In genomic region chr1:29248409-29248808, GRCh38 we compare ENCODE assay signal across 18 cellular contexts.
"Had no signal": no experiment of that assay in that cellular context is flagged by ENCODE, and none has a peak within 500 bp of the region (broad histone marks: within the 10 kb centered on the region; RNA-seq: fewer than 3 reads in every experiment).

No MANE protein-coding gene starts in this region.

- H3K4me1 ChIP-seq: esophagus muscularis mucosa, sigmoid colon, tibial nerve had no signal

- H3K9me3 ChIP-seq: body of pancreas, esophagus muscularis mucosa, sigmoid colon, tibial nerve had no signal

- H3K36me3 Mint-ChIP-seq: activated naive CD8-positive, alpha-beta T cell had no signal

- H3K4me3 Mint-ChIP-seq: activated B cell treated with CpG ODN at 0.5 μM for 24 hours; activated CD4-positive, alpha-beta T cell treated with anti-CD3 and anti-CD28 coated beads, Interleukin-2, amount 10 ng/mL, durations not matched to agents 24 days and 14 days; activated naive CD8-positive, alpha-beta T cell; activated T-cell treated with anti-CD3 and anti-CD28 coated beads, Interleukin-2, amount 50 U/mL, for 72 hours; central memory CD8-positive, alpha-beta T cell; T-helper 1 cell treated with Interleukin-12 subunit alpha and Interleukin-12 subunit beta and Interleukin-4 antibody, amounts not matched to agents 30 μg/mL and 1 μg/mL, for 36 hours had no signal

- ATAC-seq: activated T-cell treated with anti-CD3 and anti-CD28 coated beads, Interleukin-2, amount 50 U/mL, for 72 hours; body of pancreas; left ventricle myocardium superior had no signal

- H3K27ac ChIP-seq: body of pancreas, coronary artery, esophagus muscularis mucosa, hepatocyte, sigmoid colon, tibial nerve had no signal

- H3K4me1 Mint-ChIP-seq: activated B cell treated with CpG ODN at 0.5 μM for 24 hours; activated CD4-positive, alpha-beta T cell treated with anti-CD3 and anti-CD28 coated beads, Interleukin-2, amount 10 ng/mL, durations not matched to agents 24 days and 14 days; central memory CD8-positive, alpha-beta T cell had no signal

- H3K4me2 ChIP-seq: hepatocyte had no signal

- H3K27me3 ChIP-seq: body of pancreas, esophagus muscularis mucosa, hepatocyte, sigmoid colon, tibial nerve had no signal

- H3K36me3 ChIP-seq: esophagus muscularis mucosa, sigmoid colon, tibial nerve had no signal

- DNase-seq: activated B cell treated with CpG ODN at 0.5 μM for 24 hours; activated CD4-positive, alpha-beta T cell treated with anti-CD3 and anti-CD28 coated beads, Interleukin-2, amount 10 ng/mL, durations not matched to agents 24 days and 14 days; activated CD8-positive, alpha-beta memory T cell treated with anti-CD3 and anti-CD28 coated beads, Interleukin-2, amount 50 U/mL, for 48 hours; activated gamma-delta T cell treated with Interleukin-2 at 50 U/mL for 16 hours; activated T-cell treated with anti-CD3 and anti-CD28 coated beads, Interleukin-2, amount 50 U/mL, for 72 hours; amniotic stem cell; body of pancreas; left ventricle myocardium superior; sigmoid colon; stimulated activated CD4-positive, alpha-beta T cell treated with anti-CD3 and anti-CD28 coated beads, Interleukin-2, amount 100 ng/mL, for 48 hours; stimulated activated naive CD4-positive, alpha-beta T cell had no signal

- H3K27ac Mint-ChIP-seq: activated B cell treated with CpG ODN at 0.5 μM for 24 hours; activated CD4-positive, alpha-beta T cell treated with anti-CD3 and anti-CD28 coated beads, Interleukin-2, amount 10 ng/mL, durations not matched to agents 24 days and 14 days; activated naive CD8-positive, alpha-beta T cell; activated T-cell treated with anti-CD3 and anti-CD28 coated beads, Interleukin-2, amount 50 U/mL, for 72 hours; T-helper 1 cell treated with Interleukin-12 subunit alpha and Interleukin-12 subunit beta and Interleukin-4 antibody, amounts not matched to agents 30 μg/mL and 1 μg/mL, for 36 hours had no signal

- H2AFZ ChIP-seq: hepatocyte had no signal

- H3K4me3 ChIP-seq: body of pancreas, coronary artery, esophagus muscularis mucosa, hepatocyte, sigmoid colon, tibial nerve had no signal

- H3K9me3 Mint-ChIP-seq: activated B cell treated with CpG ODN at 0.5 μM for 24 hours; activated CD4-positive, alpha-beta T cell treated with anti-CD3 and anti-CD28 coated beads, Interleukin-2, amount 10 ng/mL, durations not matched to agents 24 days and 14 days; activated T-cell treated with anti-CD3 and anti-CD28 coated beads, Interleukin-2, amount 50 U/mL, for 72 hours; central memory CD8-positive, alpha-beta T cell; T-helper 1 cell treated with Interleukin-12 subunit alpha and Interleukin-12 subunit beta and Interleukin-4 antibody, amounts not matched to agents 30 μg/mL and 1 μg/mL, for 36 hours had no signal
